Comparison of ENCODE assay signal across 8 cellular contexts in genomic region chrX:71254092-71254941, GRCh38. TPM values are rescaled to one million over a fixed set of nuclear protein-coding genes. Genes with fewer than 3 reads are reported as not detected.
A peak's percentile ranks its signal among the peaks of the same experiment; 100 is the strongest.
DNase-seq lines count a peak whose midpoint lies in the region; ATAC-seq, FAIRE-seq and TF ChIP-seq lines count a peak whose summit lies in the region.

Gene ZMYM3 (minus strand): TSS chrX:71254140. CDS start chrX:71253255, 885 bp downstream.

- peaks cover 0 to 6% of the 10 kb centered on the region in 2 donors for H3K36me3 ChIP-seq in ascending aorta
- H3K36me3 ChIP-seq in right atrium auricular region, result peaks cover 3% of the 10 kb centered on the region

- intact Hi-C loops in ascending aorta (cut with DNase I), result loop anchor here (1.0 kb wide), 3 partner anchors 29 to 111 kb away; partner anchors contain the start of gene NONO

- H3K36me3 Mint-ChIP-seq in T-helper 2 cell treated with Interferon-gamma antibody and Interleukin-4, amounts not matched to agents 5 μg/mL and 100 μg/mL, for 36 hours (ENCODE audit: low read depth), result peaks cover 5% of the 10 kb centered on the region

- H3K4me1 ChIP-seq in ascending aorta (peaks cover 2 to 8% of the 10 kb centered on the region in 2 donors), right atrium auricular region (peaks cover 0 to 15% of the 10 kb centered on the region in 2 donors)

- no peak for FAIRE-seq in urothelium cell line (lab: Jason Lieb, UNC)

- peak; percentile 45 for ATAC-seq in GM18508 (IDR thresholded peaks at IDR 0.05; ENCODE audit: insufficient read depth, unreplicated experiment)
- ATAC-seq in HG02973 (IDR thresholded peaks at IDR 0.05; ENCODE audit: unreplicated experiment), result peak; percentile 88

- peak within 1 kb of the TSS; percentile 87 for H3K27ac Mint-ChIP-seq in T-helper 2 cell treated with Interferon-gamma antibody and Interleukin-4, amounts not matched to agents 5 μg/mL and 100 μg/mL, for 36 hours

- no peaks in the 10 kb centered on the region for H3K9me3 Mint-ChIP-seq in T-helper 2 cell treated with Interferon-gamma antibody and Interleukin-4, amounts not matched to agents 5 μg/mL and 100 μg/mL, for 36 hours

- H3K4me3 Mint-ChIP-seq in T-helper 2 cell treated with Interferon-gamma antibody and Interleukin-4, amounts not matched to agents 5 μg/mL and 100 μg/mL, for 36 hours, result peak within 1 kb of the TSS; percentile 84

- H3K4me3 ChIP-seq in ascending aorta (peak within 1 kb of the TSS; percentile 51 to 73), right atrium auricular region (peak within 1 kb of the TSS; percentile 67 to 69)

- H3K9me3 ChIP-seq in ascending aorta (no peaks in the 10 kb centered on the region), right atrium auricular region (no peaks in the 10 kb centered on the region)

- no peaks in the 10 kb centered on the region for H3K27me3 ChIP-seq in ascending aorta
- H3K27me3 ChIP-seq in right atrium auricular region, result no peaks in the 10 kb centered on the region

- TF ChIP-seq CTCF in ascending aorta (IDR thresholded peaks at IDR 0.05) (no peak), right atrium auricular region (IDR thresholded peaks at IDR 0.05) (no peak)

- DNase-seq in NCI-H2029 (lab: John Stamatoyannopoulos, UW), result peak; percentile 70
- peak; percentile 75 for DNase-seq in T-helper 2 cell treated with Interferon-gamma antibody and Interleukin-4, amounts not matched to agents 5 μg/mL and 100 μg/mL, for 36 hours (ENCODE audit: low spot score)
- DNase-seq in ascending aorta (ENCODE audit: low spot score in 2 of 2), result peak; percentile 57 to 89
- DNase-seq in right atrium auricular region (ENCODE audit: low spot score), result peak; percentile 83
- peak; percentile 50 for DNase-seq in pulmonary artery endothelial cell (ENCODE audit: low read depth, low spot score)
- peak; percentile 95 for DNase-seq in urothelium cell line (ENCODE audit: low spot score)

- H3K27me3 Mint-ChIP-seq in T-helper 2 cell treated with Interferon-gamma antibody and Interleukin-4, amounts not matched to agents 5 μg/mL and 100 μg/mL, for 36 hours (ENCODE audit: low read depth), result no peaks in the 10 kb centered on the region

- peaks cover 25% of the 10 kb centered on the region for H3K4me1 Mint-ChIP-seq in T-helper 2 cell treated with Interferon-gamma antibody and Interleukin-4, amounts not matched to agents 5 μg/mL and 100 μg/mL, for 36 hours (ENCODE audit: low read depth)

- H3K27ac ChIP-seq in ascending aorta, result peak within 1 kb of the TSS; percentile 77 to 91
- peak within 1 kb of the TSS; percentile 79 to 87 for H3K27ac ChIP-seq in right atrium auricular region

RNA-seq across cellular contexts. Expression of gene ZMYM3, which starts in this region (rescaled TPM):
- 12.5 TPM for total RNA-seq in ascending aorta
- total RNA-seq in right atrium auricular region, result 10 to 100 TPM in 1 of 2 donors, 1 to 10 TPM in 1; 10.0 to 10.5 TPM
- 11.7 and 12.8 TPM in 2 replicates for total RNA-seq in pulmonary artery endothelial cell

Comparison
In these comparisons a context has a peak if more than half of its experiments do, and no peak if none do; other contexts are left out.
1. Peak in every context shown above with its lines: DNase-seq, ATAC-seq, H3K4me3 ChIP-seq and H3K27ac ChIP-seq.